21 cellular contexts compared by ENCODE assay signal in the genomic region with DNA sequence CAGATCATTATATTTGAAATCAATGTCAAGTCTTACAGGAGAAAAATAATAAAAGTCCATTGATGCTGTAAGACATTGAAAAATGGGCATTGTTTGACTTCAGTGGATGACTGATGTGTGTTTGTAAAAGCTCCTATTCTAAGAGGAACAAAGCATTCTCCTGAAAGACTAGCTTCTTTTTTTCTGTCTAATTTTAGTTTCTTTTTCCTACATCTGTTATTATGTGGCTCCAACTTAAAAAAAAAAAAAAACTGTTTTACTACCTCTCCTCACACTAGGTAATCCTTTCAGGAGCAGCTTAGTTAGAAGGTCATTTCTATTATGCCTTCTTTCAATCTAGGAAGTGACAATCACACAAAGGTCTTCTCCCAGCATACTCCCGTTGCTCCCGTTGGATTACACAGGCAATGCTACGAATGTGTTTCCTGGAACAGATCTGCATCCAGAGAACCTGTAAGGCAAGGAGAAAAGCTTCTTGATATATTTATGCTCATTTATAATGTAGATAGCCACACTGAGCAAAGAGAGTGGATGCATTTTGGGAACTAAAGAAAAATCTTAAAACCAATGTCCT.
"Had no signal": no experiment of that assay in that cellular context is flagged by ENCODE, and none has a peak within 500 bp of the region (broad histone marks: within the 10 kb centered on the region; RNA-seq: fewer than 3 reads in every experiment).

No MANE protein-coding gene starts in this region.

- H3K9me3 ChIP-seq: lower lobe of right lung, prostate gland, tibial artery had no signal

- ATAC-seq: activated CD4-positive, alpha-beta T cell treated with anti-CD3 and anti-CD28 coated beads for 36 hours; activated T-cell treated with anti-CD3 and anti-CD28 coated beads, Interleukin-2, amount 50 U/mL, for 4 hours; left lobe of liver; lower lobe of right lung; naive thymus-derived CD4-positive, alpha-beta T cell; stimulated activated naive CD8-positive, alpha-beta T cell treated with anti-CD3 and anti-CD28 coated beads, Interleukin-15, Interleukin-2, amounts not matched to agents 100 U/mL and 50 U/mL, for 24 hours had no signal

- H3K4me1 ChIP-seq: lower lobe of right lung, prostate gland, spleen, tibial artery had no signal

- DNase-seq: activated B cell treated with CpG ODN at 0.5 μM for 24 hours; activated CD4-positive, alpha-beta T cell treated with anti-CD3 and anti-CD28 coated beads for 36 hours; activated CD4-positive, alpha-beta T cell treated with anti-CD3 and anti-CD28 coated beads, Interleukin-2, amount 50 U/mL, for 4 hours; activated CD8-positive, alpha-beta memory T cell treated with anti-CD3 and anti-CD28 coated beads, Interleukin-2, amount 50 U/mL, for 48 hours; activated naive CD4-positive, alpha-beta T cell treated with Interleukin-2 at 50 U/mL for 16 hours; activated naive CD8-positive, alpha-beta T cell treated with anti-CD3 and anti-CD28 coated beads for 36 hours; activated T-cell treated with anti-CD3 and anti-CD28 coated beads, Interleukin-2, amount 50 U/mL, for 4 hours; amniotic stem cell; cortex of kidney; foreskin fibroblast; lower lobe of right lung; naive thymus-derived CD4-positive, alpha-beta T cell; spleen; stimulated activated CD4-positive, alpha-beta T cell treated with anti-CD3 and anti-CD28 coated beads, Interleukin-4, amount 100 ng/mL, for 24 hours; stimulated activated naive CD8-positive, alpha-beta T cell treated with anti-CD3 and anti-CD28 coated beads, Interleukin-15, Interleukin-2, amounts not matched to agents 100 U/mL and 50 U/mL, for 24 hours; substantia nigra; T1000; tibial artery had no signal

- H3K4me3 ChIP-seq: cardiac muscle cell, lower lobe of right lung, prostate gland, spleen, tibial artery had no signal

- H3K27ac ChIP-seq: cardiac muscle cell, lower lobe of right lung, prostate gland, spleen, tibial artery had no signal

- H3K27me3 ChIP-seq: cardiac muscle cell, spleen, tibial artery had no signal

- H3K36me3 ChIP-seq: cardiac muscle cell, lower lobe of right lung, prostate gland, spleen, tibial artery had no signal
